ENCODE assay signal across 12 cellular contexts in genomic region chr1:112762541-112763141, GRCh38. TPM values are rescaled to one million over a fixed set of nuclear protein-coding genes. Genes with fewer than 3 reads are reported as not detected.
A peak's percentile ranks its signal among the peaks of the same experiment; 100 is the strongest.
DNase-seq lines count a peak whose midpoint lies in the region; ATAC-seq, FAIRE-seq and TF ChIP-seq lines count a peak whose summit lies in the region.
"Had no signal": no experiment of that assay in that cellular context is flagged by ENCODE, and none has a peak within 500 bp of the region (broad histone marks: within the 10 kb centered on the region; RNA-seq: fewer than 3 reads in every experiment).

No MANE protein-coding gene starts in this region.

- no peak overlapping the region for H3K27ac Mint-ChIP-seq in immature natural killer cell

- DNase-seq in GM03348 (ENCODE audit: low spot score): peak; percentile 46
- DNase-seq in RWPE1 (ENCODE audit: low spot score): peak; percentile 23
- peak; percentile 39 for DNase-seq in fibroblast of pulmonary artery (ENCODE audit: low read depth)
- DNase-seq in renal cortical epithelial cell (ENCODE audit: low read depth): peak; percentile 50
- no peak for DNase-seq in immature natural killer cell
- DNase-seq in activated gamma-delta T cell treated with Interleukin-2 at 50 U/mL for 16 hours: no peak
- no peak for DNase-seq in urothelium cell line (ENCODE audit: low spot score)
- DNase-seq: DMS153, HCEC 1CT, ovary had no signal

- peaks cover 0 to 16% (median 7%) of the 10 kb centered on the region in 3 donors for H3K27me3 Mint-ChIP-seq in immature natural killer cell (ENCODE audit: low read depth in 3 of 3)

- FAIRE-seq in urothelium cell line (lab: Jason Lieb, UNC): no peak
- FAIRE-seq: colon had no signal

- no peaks in the 10 kb centered on the region for H3K36me3 Mint-ChIP-seq in immature natural killer cell

- peaks cover 0 to 1% (median 0%) of the 10 kb centered on the region in 6 donors for H3K9me3 Mint-ChIP-seq in immature natural killer cell

- CTCF ChIA-PET in RWPE1 (lab: Yijun Ruan, JAX): interaction anchor here (0.6 to 1.9 kb wide), 4 partner anchors 18 to 47 kb away, joined by 3 to 10 read pairs (median 4); partner anchors contain the start of gene PPM1J

- no peak for ATAC-seq in GM18520 (IDR thresholded peaks at IDR 0.05; ENCODE audit: unreplicated experiment)

- POLR2A ChIA-PET in RWPE1 (lab: Yijun Ruan, JAX; ENCODE audit: low non-redundant PET): no interaction called here

- TF ChIP-seq CTCF in RWPE1 (conservative IDR thresholded peaks at IDR 0.05; ENCODE audit: low read depth) (no peak), fibroblast of pulmonary artery (IDR thresholded peaks at IDR 0.05; ENCODE audit: low read length, missing control alignments) (no peak)

- peak overlapping the region; percentile 43 for H3K27ac ChIP-seq in RWPE1
- H3K27ac ChIP-seq: ovary had no signal

- no peaks in the 10 kb centered on the region for H3K4me1 Mint-ChIP-seq in immature natural killer cell

- no peak overlapping the region for H3K4me3 Mint-ChIP-seq in immature natural killer cell

- no peak overlapping the region for H3K4me3 ChIP-seq in fibroblast of pulmonary artery (replicated peaks; ENCODE audit: low read depth, low read length)
- H3K4me3 ChIP-seq: ovary had no signal

RNA-seq across cellular contexts. Expression of gene PPM1J, which starts 47.5 kb away (rescaled TPM):
- 2.5 and 2.6 TPM in 2 replicates for total RNA-seq in renal cortical epithelial cell
- under 1 TPM in 1 of 3 donors, not detected in 2; 0.19 TPM for polyA plus RNA-seq in immature natural killer cell

RNA-seq across cellular contexts. Expression of gene RHOC, which starts 55.7 kb away (rescaled TPM):
- 516 and 1,250 TPM in 2 replicates for total RNA-seq in renal cortical epithelial cell
- polyA plus RNA-seq in immature natural killer cell: 100 to 1,000 TPM; 444 to 613 (median 572) TPM

Comparison
In these comparisons a context has a peak if more than half of its experiments do, and no peak if none do; other contexts are left out.
1. DNase-seq: peak in GM03348 (single experiment), RWPE1 (single experiment), fibroblast of pulmonary artery (single experiment) and renal cortical epithelial cell (single experiment); none in immature natural killer cell (0 of 3), activated gamma-delta T cell treated with Interleukin-2 at 50 U/mL for 16 hours (single experiment) and urothelium cell line (single experiment).